21 cellular contexts compared by ENCODE assay signal in the genomic region with DNA sequence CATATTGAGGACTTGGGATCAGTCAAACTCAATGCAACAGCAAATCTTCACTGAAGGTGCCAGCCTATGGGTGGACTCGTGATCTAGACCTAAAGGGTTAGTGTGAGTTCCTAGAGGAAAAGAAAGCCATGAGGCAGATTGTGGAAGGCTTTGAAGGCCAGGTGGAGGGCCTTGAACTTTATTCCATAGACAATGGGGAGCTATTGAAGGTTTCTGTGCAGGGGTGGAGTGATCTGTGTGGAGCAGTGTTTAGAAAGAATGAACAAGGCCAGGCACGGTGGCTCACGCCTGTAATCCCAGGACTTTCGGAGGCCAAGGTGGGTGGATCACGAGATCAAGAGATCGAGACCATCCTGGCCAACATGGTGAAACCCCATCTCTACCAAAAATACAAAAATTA.
DNase-seq lines count a peak whose midpoint lies in the region; ATAC-seq, FAIRE-seq and TF ChIP-seq lines count a peak whose summit lies in the region.
"Had no signal": no experiment of that assay in that cellular context is flagged by ENCODE, and none has a peak within 500 bp of the region (broad histone marks: within the 10 kb centered on the region; RNA-seq: fewer than 3 reads in every experiment).

No MANE protein-coding gene starts in this region.

- H3K4me3 ChIP-seq in HepG2 (replicated peaks in 1 of 3; ENCODE audit: insufficient read depth in 1 of 3, low read depth in 2 of 3, low read length in 3 of 3) (no peak overlapping the region), right lobe of liver (no peak overlapping the region)
- H3K4me3 ChIP-seq: A549 had no signal

- no TSS peak for BruUV-seq in HepG2 (replicated peaks; lab: Mats Ljungman, UMichigan)

- no peaks in the 10 kb centered on the region for H3K27me3 ChIP-seq in HepG2 (ENCODE audit: control insufficient read depth in 1 of 2, insufficient read depth in 2 of 2, low read length in 2 of 2)
- no peaks in the 10 kb centered on the region for H3K27me3 ChIP-seq in right lobe of liver

- H3K4me1 ChIP-seq in HepG2 (ENCODE audit: insufficient read depth, low read length) (peaks cover 23% of the 10 kb centered on the region), right lobe of liver (no peaks in the 10 kb centered on the region)
- H3K4me1 ChIP-seq: Caco-2 had no signal

- WGBS in HepG2 (ENCODE audit: low lambda C conversion rate), result 86% methylated on average over 6 of the region's 6 CpGs
- WGBS in right lobe of liver (ENCODE audit: insufficient coverage, low coverage, low lambda C conversion rate, missing lambda C conversion rate), result 91% methylated on average over 5 of the region's 6 CpGs

- peak in 1 of 2 experiments; percentile 32; a peak in 1 of 4 replicates for TF ChIP-seq EP300 in HepG2 (IDR thresholded peaks at IDR 0.05; ENCODE audit: low read depth in 2 of 2, low read length in 2 of 2)
- TF ChIP-seq EP300 in HepG2 (CRISPR knock-in tag; IDR thresholded peaks at IDR 0.05; ENCODE audit: borderline replicate concordance), result no peak

- in situ Hi-C loops in HepG2 (cut with HindIII; ENCODE audit: extremely low pct_ligation_motif_present, low pct_unique_long_range_greater_than_20kb), result loop anchor here (10.0 kb wide), 1 partner anchor 284 kb away; no protein-coding TSS in a partner anchor

- no peak for TF ChIP-seq RAD21 in HepG2 (CRISPR knock-in tag; IDR thresholded peaks at IDR 0.05)

- POLR2A ChIA-PET in HepG2 (lab: Yijun Ruan, JAX), result interaction anchor here (1.4 kb wide), 1 partner anchor 64 kb away, joined by 3 read pairs; no protein-coding TSS in a partner anchor

- peaks cover 60 to 91% of the 10 kb centered on the region in 2 experiments for H3K36me3 ChIP-seq in HepG2 (replicated peaks in 1 of 2; ENCODE audit: control insufficient read depth in 1 of 2, insufficient read depth in 2 of 2, low read length in 2 of 2)
- H3K36me3 ChIP-seq in right lobe of liver, result peaks cover 11 to 73% (median 40%) of the 10 kb centered on the region in 4 donors

- TF ChIP-seq POLR2A in HepG2 (IDR thresholded peaks at IDR 0.05; ENCODE audit: insufficient read depth in 1 of 2, low read depth in 2 of 2, low read length in 2 of 2) (no peak), right lobe of liver (IDR thresholded peaks at IDR 0.05) (no peak)

- H2AFZ ChIP-seq in HepG2 (ENCODE audit: low read length), result no peak overlapping the region

- H3K27ac Mint-ChIP-seq in activated T-cell treated with anti-CD3 and anti-CD28 coated beads, Interleukin-2, amount 50 U/mL, for 72 hours, result peak overlapping the region; percentile 16
- no peak overlapping the region for H3K27ac Mint-ChIP-seq in activated T-cell treated with anti-CD3 and anti-CD28 coated beads, Interleukin-2, amount 50 U/mL, for 24 hours
- H3K27ac Mint-ChIP-seq: B cell; CD14-positive monocyte; CD4-positive, alpha-beta T cell; CD8-positive, alpha-beta T cell had no signal

- FAIRE-seq in HepG2 (lab: Jason Lieb, UNC), result no peak
- FAIRE-seq: A549, D721Med, G401.6, GM12891, GM19239 had no signal

- CTCF ChIA-PET in HepG2 (lab: Yijun Ruan, JAX; ENCODE audit: low intra/inter-chr PET ratio, low total read pairs), result no interaction called here

- no peak for ATAC-seq in activated T-cell treated with anti-CD3 and anti-CD28 coated beads, Interleukin-2, amount 50 U/mL, for 72 hours (replicated peaks in 1 of 2)
- no peak for ATAC-seq in HepG2
- ATAC-seq in right lobe of liver, result no peak
- ATAC-seq: A549; CD8-positive, alpha-beta T cell had no signal

- intact Hi-C loops in HepG2 (cut with micrococcal nuclease; ENCODE audit: unreplicated experiment) (no loop called here), right lobe of liver (cut with DNase I) (no loop called here)

- no peak for DNase-seq in activated T-cell treated with anti-CD3 and anti-CD28 coated beads, Interleukin-2, amount 50 U/mL, for 72 hours
- no peak for DNase-seq in activated T-cell treated with anti-CD3 and anti-CD28 coated beads, Interleukin-2, amount 50 U/mL, for 24 hours
- DNase-seq in HepG2 (ENCODE audit: low spot score) (peak; percentile 42), right lobe of liver (no peak), NCI-H446 treated with DMSO at 0.1 percent for 48 hours (lab: John Stamatoyannopoulos, UW) (no peak)
- DNase-seq: AML-193; C1 segment of cervical spinal cord; Caco-2; Calu3; CD4-positive, alpha-beta T cell; CD8-positive, alpha-beta T cell; DMS79 treated with DMSO at 0.1 percent for 48 hours; GF-D8 had no signal

- TF ChIP-seq CTCF in HepG2 (CRISPR knock-in tag; IDR thresholded peaks at IDR 0.05) (no peak), right lobe of liver (IDR thresholded peaks at IDR 0.05) (no peak)

- H3K79me2 ChIP-seq in HepG2 (ENCODE audit: insufficient read depth, low read length), result no peaks in the 10 kb centered on the region

- no peaks in the 10 kb centered on the region; the same call in 1 of the 2 replicates for H4K20me1 ChIP-seq in HepG2 (ENCODE audit: insufficient read depth, low read length)

- peaks cover 0 to 15% of the 10 kb centered on the region in 2 donors for H3K36me3 Mint-ChIP-seq in activated T-cell treated with anti-CD3 and anti-CD28 coated beads, Interleukin-2, amount 50 U/mL, for 72 hours (ENCODE audit: insufficient read depth in 2 of 2)
- H3K36me3 Mint-ChIP-seq in activated T-cell treated with anti-CD3 and anti-CD28 coated beads, Interleukin-2, amount 50 U/mL, for 24 hours (ENCODE audit: low read depth), result no peaks in the 10 kb centered on the region
- H3K36me3 Mint-ChIP-seq: CD8-positive, alpha-beta T cell had no signal

- H3K4me3 Mint-ChIP-seq in activated T-cell treated with anti-CD3 and anti-CD28 coated beads, Interleukin-2, amount 50 U/mL, for 72 hours, result no peak overlapping the region
- H3K4me3 Mint-ChIP-seq in activated T-cell treated with anti-CD3 and anti-CD28 coated beads, Interleukin-2, amount 50 U/mL, for 24 hours, result no peak overlapping the region
- H3K4me3 Mint-ChIP-seq: B cell; CD14-positive monocyte; CD4-positive, alpha-beta T cell; CD8-positive, alpha-beta T cell had no signal

- H3K4me2 ChIP-seq in HepG2 (ENCODE audit: low read depth, low read length), result no peak overlapping the region
- H3K4me2 ChIP-seq: A549 had no signal

- H3K9ac ChIP-seq in HepG2 (ENCODE audit: insufficient read depth, low read depth, low read length), result no peak overlapping the region

- H3K27ac ChIP-seq in HepG2 (ENCODE audit: extremely low read length, insufficient read depth, low read length) (peak overlapping the region; percentile 19), right lobe of liver (no peak overlapping the region)
- H3K27ac ChIP-seq: 22Rv1, A549 had no signal

- no peaks in the 10 kb centered on the region for H3K27me3 Mint-ChIP-seq in activated T-cell treated with anti-CD3 and anti-CD28 coated beads, Interleukin-2, amount 50 U/mL, for 72 hours (ENCODE audit: low read depth)
- H3K27me3 Mint-ChIP-seq in activated T-cell treated with anti-CD3 and anti-CD28 coated beads, Interleukin-2, amount 50 U/mL, for 24 hours, result no peaks in the 10 kb centered on the region
- H3K27me3 Mint-ChIP-seq: B cell; CD4-positive, alpha-beta T cell had no signal

- H3K9me3 ChIP-seq in HepG2 (ENCODE audit: low read length) (no peaks in the 10 kb centered on the region), right lobe of liver (no peaks in the 10 kb centered on the region)
- H3K9me3 ChIP-seq: A549, Caco-2 had no signal

- H3K9me3 Mint-ChIP-seq in activated T-cell treated with anti-CD3 and anti-CD28 coated beads, Interleukin-2, amount 50 U/mL, for 72 hours, result peaks cover 0 to 4% of the 10 kb centered on the region in 2 donors
- no peaks in the 10 kb centered on the region for H3K9me3 Mint-ChIP-seq in activated T-cell treated with anti-CD3 and anti-CD28 coated beads, Interleukin-2, amount 50 U/mL, for 24 hours
- H3K9me3 Mint-ChIP-seq: CD14-positive monocyte; CD4-positive, alpha-beta T cell; CD8-positive, alpha-beta T cell had no signal

- peaks cover 26% of the 10 kb centered on the region for H3K4me1 Mint-ChIP-seq in activated T-cell treated with anti-CD3 and anti-CD28 coated beads, Interleukin-2, amount 50 U/mL, for 72 hours (ENCODE audit: low read depth)
- H3K4me1 Mint-ChIP-seq in activated T-cell treated with anti-CD3 and anti-CD28 coated beads, Interleukin-2, amount 50 U/mL, for 24 hours (ENCODE audit: low read depth), result peaks cover 43% of the 10 kb centered on the region
- H3K4me1 Mint-ChIP-seq: B cell had no signal

TF ChIP-seq in HepG2, 621 proteins besides CTCF, POLR2A, EP300 and RAD21 (continues in another document):
- TF ChIP-seq SALL1 (CRISPR knock-in tag; IDR thresholded peaks at IDR 0.05), result peak; percentile 20; the same call in 1 of the 2 replicates
- TF ChIP-seq ZNF710 (CRISPR knock-in tag; IDR thresholded peaks at IDR 0.05; ENCODE audit: borderline replicate concordance), result peak; percentile 29; the same call in 1 of the 2 replicates
- TF ChIP-seq, protein P1, sequence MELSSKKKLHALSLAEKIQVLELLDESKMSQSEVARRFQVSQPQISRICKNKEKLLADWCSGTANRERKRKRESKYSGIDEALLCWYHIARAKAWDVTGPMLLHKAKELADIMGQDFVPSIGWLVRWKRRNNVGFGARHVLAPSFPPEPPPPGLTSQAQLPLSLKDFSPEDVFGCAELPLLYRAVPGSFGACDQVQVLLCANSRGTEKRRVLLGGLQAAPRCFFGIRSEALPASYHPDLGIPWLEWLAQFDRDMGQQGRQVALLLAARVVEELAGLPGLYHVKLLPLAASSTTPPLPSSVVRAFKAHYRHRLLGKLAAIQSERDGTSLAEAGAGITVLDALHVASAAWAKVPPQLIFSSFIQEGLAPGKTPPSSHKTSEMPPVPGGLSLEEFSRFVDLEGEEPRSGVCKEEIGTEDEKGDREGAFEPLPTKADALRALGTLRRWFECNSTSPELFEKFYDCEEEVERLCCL (CRISPR knock-in tag; IDR thresholded peaks at IDR 0.05; ENCODE audit: borderline replicate concordance), result no peak
- TF ChIP-seq BHLHE40 (IDR thresholded peaks at IDR 0.05; ENCODE audit: low read length), result no peak
- TF ChIP-seq TBX2 (CRISPR knock-in tag; IDR thresholded peaks at IDR 0.05; ENCODE audit: borderline replicate concordance), result 0 out of 2 replicates have a peak, but pooled peaks have one; percentile 21
- no peak for TF ChIP-seq ZBTB8A (CRISPR knock-in tag; IDR thresholded peaks at IDR 0.05; ENCODE audit: borderline replicate concordance, low read depth)
- 0 out of 2 replicates have a peak, but pooled peaks have one; percentile 34 for TF ChIP-seq SOX5 (CRISPR knock-in tag; IDR thresholded peaks at IDR 0.05; ENCODE audit: borderline replicate concordance)
